In the genomic region with DNA sequence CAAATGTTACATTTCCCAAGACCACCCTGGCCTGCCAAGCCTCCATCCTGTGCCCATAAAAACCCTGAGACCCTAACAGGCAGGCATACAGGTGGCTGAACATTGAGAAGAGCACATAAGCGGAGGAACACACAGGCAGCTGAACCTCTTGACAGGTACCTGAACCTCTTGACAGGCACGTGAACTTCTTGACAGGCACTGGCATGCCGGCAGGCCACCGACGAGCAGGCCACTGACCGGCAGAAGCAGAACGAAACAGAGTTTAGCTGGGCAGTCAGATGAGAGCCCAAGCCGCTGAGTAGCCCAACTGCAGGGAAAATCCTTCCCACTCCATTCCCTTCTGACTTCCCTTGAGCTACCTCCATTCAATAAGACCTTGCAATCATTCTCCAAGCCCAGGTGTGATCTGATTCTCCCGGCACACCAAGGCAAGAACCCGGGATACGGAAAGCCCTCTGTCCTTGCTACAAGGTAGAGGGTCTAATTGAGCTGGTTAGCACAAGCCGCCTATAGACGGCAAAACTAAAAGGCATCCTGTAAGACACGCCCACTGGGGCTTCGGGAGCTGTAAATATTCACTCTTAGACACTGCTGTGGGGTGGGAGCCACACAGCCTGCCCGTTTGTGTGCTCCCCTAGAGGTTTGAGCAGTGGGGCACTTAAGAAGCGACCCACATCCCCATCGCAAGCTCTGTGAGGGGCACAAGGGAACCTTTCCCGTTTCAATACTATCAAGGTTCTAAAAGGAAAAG, we compare ENCODE assay signal across 15 cellular contexts.
"Had no signal": no experiment of that assay in that cellular context is flagged by ENCODE, and none has a peak within 500 bp of the region (broad histone marks: within the 10 kb centered on the region; RNA-seq: fewer than 3 reads in every experiment).

No MANE protein-coding gene starts in this region.

- H3K27ac ChIP-seq: colonic mucosa, esophagus muscularis mucosa, ovary, suprapubic skin had no signal

- H3K27me3 ChIP-seq: colonic mucosa, esophagus muscularis mucosa, ovary, suprapubic skin had no signal

- H3K27ac Mint-ChIP-seq: activated CD8-positive, alpha-beta memory T cell treated with anti-CD3 and anti-CD28 coated beads, Interleukin-2, amount 10 ng/mL, durations not matched to agents 7 days and 5 days; activated naive CD4-positive, alpha-beta T cell treated with anti-CD3 and anti-CD28 coated beads, Interleukin-2, amount 50 U/mL, for 72 hours; activated T-helper 2 cell treated with anti-CD3 and anti-CD28 coated beads, Interferon-gamma antibody, Interleukin-2, Interleukin-4, amounts not matched to agents 10 μg/mL and 5 μg/mL and 100 μg/mL, durations not matched to agents 14 hours and 24 hours and 36 hours; stimulated activated naive CD8-positive, alpha-beta T cell treated with anti-CD3 and anti-CD28 coated beads, Interleukin-15, Interleukin-2, amounts not matched to agents 100 ng/mL and 50 ng/mL, for 24 hours; type B pancreatic cell had no signal

- H3K36me3 Mint-ChIP-seq: activated CD8-positive, alpha-beta memory T cell treated with anti-CD3 and anti-CD28 coated beads, Interleukin-2, amount 10 ng/mL, durations not matched to agents 7 days and 5 days; activated naive CD4-positive, alpha-beta T cell treated with anti-CD3 and anti-CD28 coated beads, Interleukin-2, amount 50 U/mL, for 72 hours; type B pancreatic cell had no signal

- H3K36me3 ChIP-seq: colonic mucosa, esophagus muscularis mucosa, ovary, suprapubic skin had no signal

- H3K4me1 Mint-ChIP-seq: activated CD8-positive, alpha-beta memory T cell treated with anti-CD3 and anti-CD28 coated beads, Interleukin-2, amount 10 ng/mL, durations not matched to agents 7 days and 5 days; neural crest cell had no signal

- H3K27me3 Mint-ChIP-seq: activated CD8-positive, alpha-beta memory T cell treated with anti-CD3 and anti-CD28 coated beads, Interleukin-2, amount 10 ng/mL, durations not matched to agents 7 days and 5 days; stimulated activated naive CD8-positive, alpha-beta T cell treated with anti-CD3 and anti-CD28 coated beads, Interleukin-15, Interleukin-2, amounts not matched to agents 100 ng/mL and 50 ng/mL, for 24 hours; type B pancreatic cell had no signal

- H3K4me3 ChIP-seq: colonic mucosa, esophagus muscularis mucosa, ovary, suprapubic skin had no signal

- H3K4me1 ChIP-seq: colonic mucosa, esophagus muscularis mucosa, suprapubic skin had no signal

- DNase-seq: activated CD4-positive, alpha-beta T cell treated with anti-CD3 and anti-CD28 coated beads, Interleukin-2, amount 50 U/mL, for 4 hours; activated CD8-positive, alpha-beta memory T cell treated with anti-CD3 and anti-CD28 coated beads, Interleukin-2, amount 10 ng/mL, durations not matched to agents 7 days and 5 days; activated T-cell treated with anti-CD3 and anti-CD28 coated beads, Interleukin-2, amount 50 U/mL, for 1 hour; caudate nucleus; colonic mucosa; ovary; SW 1271 had no signal

- H3K4me3 Mint-ChIP-seq: activated CD8-positive, alpha-beta memory T cell treated with anti-CD3 and anti-CD28 coated beads, Interleukin-2, amount 10 ng/mL, durations not matched to agents 7 days and 5 days; neural crest cell; stimulated activated naive CD8-positive, alpha-beta T cell treated with anti-CD3 and anti-CD28 coated beads, Interleukin-15, Interleukin-2, amounts not matched to agents 100 ng/mL and 50 ng/mL, for 24 hours; type B pancreatic cell had no signal

- H3K9me3 ChIP-seq: colonic mucosa, esophagus muscularis mucosa, ovary, suprapubic skin had no signal

- H3K9me3 Mint-ChIP-seq: neural crest cell, type B pancreatic cell had no signal

- ATAC-seq: activated CD8-positive, alpha-beta memory T cell treated with anti-CD3 and anti-CD28 coated beads, Interleukin-2, amount 10 ng/mL, durations not matched to agents 7 days and 5 days; activated naive CD4-positive, alpha-beta T cell treated with anti-CD3 and anti-CD28 coated beads, Interleukin-2, amount 50 U/mL, for 72 hours; sciatic nerve had no signal
